In genomic region chr17:43213545-43213944, GRCh38 we compare ENCODE assay signal across 15 cellular contexts. TPM values are rescaled to one million over a fixed set of nuclear protein-coding genes. Genes with fewer than 3 reads are reported as not detected.
DNase-seq lines count a peak whose midpoint lies in the region; ATAC-seq, FAIRE-seq and TF ChIP-seq lines count a peak whose summit lies in the region.
"Had no signal": no experiment of that assay in that cellular context is flagged by ENCODE, and none has a peak within 500 bp of the region (broad histone marks: within the 10 kb centered on the region; RNA-seq: fewer than 3 reads in every experiment).

No MANE protein-coding gene starts in this region.

- H3K36me3 Mint-ChIP-seq in activated T-cell treated with anti-CD3 and anti-CD28 coated beads, Interleukin-2, amount 50 U/mL, for 4 hours (ENCODE audit: insufficient read depth): peaks cover 14% of the 10 kb centered on the region
- peaks cover 7% of the 10 kb centered on the region for H3K36me3 Mint-ChIP-seq in T-helper 17 cell (ENCODE audit: low read depth)
- peaks cover 36% of the 10 kb centered on the region for H3K36me3 Mint-ChIP-seq in stimulated activated memory B cell treated with anti-CD40 and anti-IgM and Interleukin-4, amounts not matched to agents 10 μg/mL and 1 μg/mL and 100 μg/mL, for 72 hours

- peak overlapping the region in 1 of 2 donors; percentile 26 for H3K9ac ChIP-seq in kidney (ENCODE audit: low read length in 2 of 2)

- FAIRE-seq in kidney (lab: Jason Lieb, UNC): no peak

- no peak overlapping the region for H3K27ac Mint-ChIP-seq in T-helper 17 cell
- H3K27ac Mint-ChIP-seq in stimulated activated memory B cell treated with anti-CD40 and anti-IgM and Interleukin-4, amounts not matched to agents 10 μg/mL and 1 μg/mL and 100 μg/mL, for 72 hours: peak overlapping the region; percentile 93

- no peaks in the 10 kb centered on the region for H3K27me3 Mint-ChIP-seq in activated T-cell treated with anti-CD3 and anti-CD28 coated beads, Interleukin-2, amount 50 U/mL, for 4 hours (ENCODE audit: low read depth)
- no peaks in the 10 kb centered on the region for H3K27me3 Mint-ChIP-seq in T-helper 17 cell
- no peaks in the 10 kb centered on the region for H3K27me3 Mint-ChIP-seq in stimulated activated memory B cell treated with anti-CD40 and anti-IgM and Interleukin-4, amounts not matched to agents 10 μg/mL and 1 μg/mL and 100 μg/mL, for 72 hours

- intact Hi-C loops in kidney (cut with DNase I) (no loop called here), gastrocnemius medialis (cut with DNase I; ENCODE audit: low total_unique reads) (loop anchor here (1.0 kb wide), 1 partner anchor 12 kb away; no protein-coding TSS in a partner anchor)

- peaks cover 42% of the 10 kb centered on the region for H3K4me1 Mint-ChIP-seq in activated T-cell treated with anti-CD3 and anti-CD28 coated beads, Interleukin-2, amount 50 U/mL, for 4 hours (ENCODE audit: low read depth)
- peaks cover 35% of the 10 kb centered on the region for H3K4me1 Mint-ChIP-seq in T-helper 17 cell
- peaks cover 35% of the 10 kb centered on the region for H3K4me1 Mint-ChIP-seq in stimulated activated memory B cell treated with anti-CD40 and anti-IgM and Interleukin-4, amounts not matched to agents 10 μg/mL and 1 μg/mL and 100 μg/mL, for 72 hours

- H3K9me3 ChIP-seq in T-helper 17 cell (ENCODE audit: control insufficient read depth, low read length, poor library complexity, severe bottlenecking): no peaks in the 10 kb centered on the region
- no peaks in the 10 kb centered on the region for H3K9me3 ChIP-seq in kidney (ENCODE audit: control insufficient read depth in 1 of 2, low read length in 2 of 2)
- H3K9me3 ChIP-seq in SJCRH30 (replicated peaks): no peaks in the 10 kb centered on the region
- H3K9me3 ChIP-seq in gastrocnemius medialis: no peaks in the 10 kb centered on the region
- H3K9me3 ChIP-seq: thyroid gland had no signal

- no peak for ATAC-seq in activated T-cell treated with anti-CD3 and anti-CD28 coated beads, Interleukin-2, amount 50 U/mL, for 4 hours
- no peak for ATAC-seq in T-helper 17 cell
- ATAC-seq in stimulated activated memory B cell treated with anti-CD40 and anti-IgM and Interleukin-4, amounts not matched to agents 10 μg/mL and 1 μg/mL and 100 μg/mL, for 72 hours: no peak
- ATAC-seq in gastrocnemius medialis: no peak
- ATAC-seq: left ventricle myocardium superior had no signal

- in situ Hi-C loops in gastrocnemius medialis (cut with MboI; ENCODE audit: low sequenced_read_pairs in 4 of 4): loop anchor here in 1 of 4 donors (25.0 kb wide), 2 partner anchors 99 to 274 kb away; partner anchors contain the start of gene DHX8

- peaks cover 9 to 33% of the 10 kb centered on the region in 2 donors for H3K36me3 ChIP-seq in kidney (ENCODE audit: control insufficient read depth in 1 of 2, insufficient read depth in 2 of 2, low read length in 2 of 2)
- H3K36me3 ChIP-seq in SJCRH30: 0 out of 2 replicates have a peak, but pooled peaks cover 2% of the 10 kb centered on the region
- H3K36me3 ChIP-seq in gastrocnemius medialis: peaks cover 0 to 69% of the 10 kb centered on the region in 2 donors

- peak overlapping the region; percentile 45 for H3K4me3 Mint-ChIP-seq in activated T-cell treated with anti-CD3 and anti-CD28 coated beads, Interleukin-2, amount 50 U/mL, for 4 hours
- peak overlapping the region; percentile 52 for H3K4me3 Mint-ChIP-seq in T-helper 17 cell
- H3K4me3 Mint-ChIP-seq in stimulated activated memory B cell treated with anti-CD40 and anti-IgM and Interleukin-4, amounts not matched to agents 10 μg/mL and 1 μg/mL and 100 μg/mL, for 72 hours: peak overlapping the region; percentile 99

- TF ChIP-seq CTCF in kidney (IDR thresholded peaks at IDR 0.05; ENCODE audit: borderline replicate concordance, extremely low read depth, insufficient read depth): no peak
- TF ChIP-seq CTCF in gastrocnemius medialis (IDR thresholded peaks at IDR 0.05 in 4 of 5, conservative IDR thresholded peaks at IDR 0.05 in 1 of 5): no peak

- no peaks in the 10 kb centered on the region for H3K9me3 Mint-ChIP-seq in activated T-cell treated with anti-CD3 and anti-CD28 coated beads, Interleukin-2, amount 50 U/mL, for 4 hours
- H3K9me3 Mint-ChIP-seq in stimulated activated memory B cell treated with anti-CD40 and anti-IgM and Interleukin-4, amounts not matched to agents 10 μg/mL and 1 μg/mL and 100 μg/mL, for 72 hours: no peaks in the 10 kb centered on the region

- H3K4me1 ChIP-seq in kidney (ENCODE audit: control insufficient read depth in 1 of 2, insufficient read depth in 1 of 2, low read depth in 1 of 2, low read length in 2 of 2): peaks cover 14 to 36% of the 10 kb centered on the region in 2 donors
- peaks cover 2% of the 10 kb centered on the region; the same call in 1 of the 2 replicates for H3K4me1 ChIP-seq in SJCRH30
- no peaks in the 10 kb centered on the region for H3K4me1 ChIP-seq in gastrocnemius medialis

- H3K27ac ChIP-seq in kidney (ENCODE audit: low read depth in 2 of 2, low read length in 2 of 2) (peak overlapping the region in 1 of 2 donors; percentile 58), SJCRH30 (no peak overlapping the region), gastrocnemius medialis (no peak overlapping the region)
- H3K27ac ChIP-seq: thyroid gland had no signal

- H3K27me3 ChIP-seq in SJCRH30 (no peaks in the 10 kb centered on the region), gastrocnemius medialis (no peaks in the 10 kb centered on the region)
- H3K27me3 ChIP-seq: thyroid gland had no signal

- H3K4me3 ChIP-seq in kidney (ENCODE audit: low read length in 2 of 2): peak overlapping the region; percentile 49 to 88
- H3K4me3 ChIP-seq in SJCRH30: no peak overlapping the region
- no peak overlapping the region for H3K4me3 ChIP-seq in gastrocnemius medialis
- H3K4me3 ChIP-seq: thyroid gland had no signal

- DNase-seq in activated T-cell treated with anti-CD3 and anti-CD28 coated beads, Interleukin-2, amount 50 U/mL, for 4 hours: no peak
- DNase-seq in activated T-cell treated with anti-CD3 and anti-CD28 coated beads, Interleukin-2, amount 50 U/mL, for 1 hour: no peak
- DNase-seq in T-helper 17 cell (no peak), kidney (no peak), DMS114 treated with DMSO at 0.1 percent for 48 hours (lab: John Stamatoyannopoulos, UW; ENCODE audit: unreplicated experiment) (no peak), SJCRH30 (no peak), gastrocnemius medialis (no peak)
- DNase-seq: anterior cingulate cortex; cortex of kidney; left ventricle myocardium superior; stimulated activated CD4-positive, alpha-beta T cell treated with anti-CD3 and anti-CD28 coated beads, Interleukin-12 subunit alpha, Interleukin-12 subunit beta, amount 100 ng/mL, for 4 hours; thyroid gland had no signal

- TF ChIP-seq POLR2A in gastrocnemius medialis (IDR thresholded peaks at IDR 0.05): no peak

RNA-seq across cellular contexts. Expression of gene TMEM106A, which starts 1.9 kb away (rescaled TPM):
- total RNA-seq in activated T-cell treated with anti-CD3 and anti-CD28 coated beads, Interleukin-2, amount 50 U/mL, for 4 hours: 1 to 10 TPM; 7.7 to 8.6 (median 7.9) TPM
- total RNA-seq in T-helper 17 cell (10 to 100 TPM in 1 of 2 donors, 1 to 10 TPM in 1; 7.0 to 10.0 TPM), kidney (18.1 TPM), gastrocnemius medialis (1 to 10 TPM in 3 of 4 donors, under 1 TPM in 1; 0.32 to 5.6 (median 2.5) TPM)
- polyA plus RNA-seq in kidney (ENCODE audit: insufficient read depth, low read depth, low replicate concordance): 15.7 TPM
- total RNA-seq in SJCRH30 (2014; rRNA removed; shearing (Covaris generic)): 0.63 and 2.0 TPM in 2 replicates

RNA-seq across cellular contexts. Expression of gene CCDC200, which starts 14.9 kb away (rescaled TPM):
- total RNA-seq in activated T-cell treated with anti-CD3 and anti-CD28 coated beads, Interleukin-2, amount 50 U/mL, for 4 hours: not detected
- total RNA-seq in T-helper 17 cell (under 1 TPM; 0.40 to 0.60 TPM), kidney (not detected), gastrocnemius medialis (not detected)
- polyA plus RNA-seq in kidney (ENCODE audit: insufficient read depth, low read depth, low replicate concordance): not detected
- not detected in 2 replicates for total RNA-seq in SJCRH30 (2014; rRNA removed; shearing (Covaris generic))
- total RNA-seq: Daoy, fibroblast of lung, left ventricle myocardium superior, thyroid gland had no signal
- polyA plus RNA-seq: fibroblast of lung had no signal

RNA-seq across cellular contexts. Expression of gene RNU2-1, which starts 20.2 kb away (rescaled TPM):
- 1,000 to 10,000 TPM; 1,770 to 1,970 (median 1,905) TPM for total RNA-seq in activated T-cell treated with anti-CD3 and anti-CD28 coated beads, Interleukin-2, amount 50 U/mL, for 4 hours
- total RNA-seq in T-helper 17 cell: 1,000 to 10,000 TPM; 3,838 to 5,780 TPM
- total RNA-seq in kidney: 9,871 TPM
- not detected for polyA plus RNA-seq in kidney (ENCODE audit: insufficient read depth, low read depth, low replicate concordance)
- not detected in 2 replicates for total RNA-seq in SJCRH30 (2014; rRNA removed; shearing (Covaris generic))
- not detected for total RNA-seq in gastrocnemius medialis
- total RNA-seq: Daoy, fibroblast of lung, thyroid gland had no signal
- polyA plus RNA-seq: fibroblast of lung had no signal

RNA-seq across cellular contexts. Expression of gene NBR1, which starts 42.5 kb away (rescaled TPM):
- total RNA-seq in activated T-cell treated with anti-CD3 and anti-CD28 coated beads, Interleukin-2, amount 50 U/mL, for 4 hours: 10 to 100 TPM; 26.8 to 31.9 (median 28.0) TPM
- total RNA-seq in T-helper 17 cell: 10 to 100 TPM; 55.1 to 55.8 TPM
- 88.9 TPM for total RNA-seq in kidney
- polyA plus RNA-seq in kidney (ENCODE audit: insufficient read depth, low read depth, low replicate concordance): 50.4 TPM
- total RNA-seq in SJCRH30 (2014; rRNA removed; shearing (Covaris generic)): 36.8 and 40.3 TPM in 2 replicates
- 100 to 1,000 TPM; 135 to 162 (median 145) TPM for total RNA-seq in gastrocnemius medialis

Comparison
In these comparisons a context has a peak if more than half of its experiments do, and no peak if none do; other contexts are left out.
1. H3K4me3 Mint-ChIP-seq: peak in every context shown above with its lines; median percentile 99 in stimulated activated memory B cell treated with anti-CD40 and anti-IgM and Interleukin-4, amounts not matched to agents 10 μg/mL and 1 μg/mL and 100 μg/mL, for 72 hours; 52 in T-helper 17 cell; 45 in activated T-cell treated with anti-CD3 and anti-CD28 coated beads, Interleukin-2, amount 50 U/mL, for 4 hours.
2. H3K4me3 ChIP-seq: peak in kidney (2 of 2); none in SJCRH30 (single experiment) and gastrocnemius medialis (0 of 4).
3. RNA of gene RNU2-1, which starts 20.2 kb away (total RNA-seq): 9,871 TPM in kidney (single experiment), 3,838 to 5,780 TPM in T-helper 17 cell and 1,770 to 1,970 TPM in activated T-cell treated with anti-CD3 and anti-CD28 coated beads, Interleukin-2, amount 50 U/mL, for 4 hours; not detected in SJCRH30 and not detected in gastrocnemius medialis; every median in the first group is over 1,000 times any median in the second.